24 cellular contexts compared by ENCODE assay signal in genomic region chr3:37886395-37886794, GRCh38.
"Had no signal": no experiment of that assay in that cellular context is flagged by ENCODE, and none has a peak within 500 bp of the region (broad histone marks: within the 10 kb centered on the region; RNA-seq: fewer than 3 reads in every experiment).

No MANE protein-coding gene starts in this region.

- H3K9me3 ChIP-seq: Peyer's patch, SJCRH30, SK-N-SH had no signal

- ATAC-seq: activated CD8-positive, alpha-beta T cell treated with anti-CD3 and anti-CD28 coated beads for 36 hours had no signal

- H3K27ac ChIP-seq: KMS-11, RWPE1, SJCRH30, VCaP had no signal

- H3K4me3 ChIP-seq: Peyer's patch, SJCRH30 had no signal

- H3K9me3 Mint-ChIP-seq: activated CD8-positive, alpha-beta T cell treated with anti-CD3 and anti-CD28 coated beads for 36 hours; activated naive CD4-positive, alpha-beta T cell treated with anti-CD3 and anti-CD28 coated beads, Interleukin-2, amount 50 U/mL, for 24 hours had no signal

- H3K27me3 Mint-ChIP-seq: activated CD8-positive, alpha-beta T cell treated with anti-CD3 and anti-CD28 coated beads for 36 hours; activated naive CD4-positive, alpha-beta T cell treated with anti-CD3 and anti-CD28 coated beads, Interleukin-2, amount 50 U/mL, for 24 hours had no signal

- H3K4me1 Mint-ChIP-seq: activated naive CD4-positive, alpha-beta T cell treated with anti-CD3 and anti-CD28 coated beads, Interleukin-2, amount 50 U/mL, for 24 hours had no signal

- DNase-seq: activated CD4-positive, alpha-beta T cell treated with anti-CD3 and anti-CD28 coated beads for 4 hours; activated CD8-positive, alpha-beta memory T cell treated with anti-CD3 and anti-CD28 coated beads, Interleukin-2, amount 50 U/mL, for 48 hours; activated CD8-positive, alpha-beta T cell treated with anti-CD3 and anti-CD28 coated beads for 36 hours; activated effector memory CD4-positive, alpha-beta T cell treated with Interleukin-2 at 50 U/mL for 16 hours; activated naive CD4-positive, alpha-beta T cell; activated T-cell treated with anti-CD3 and anti-CD28 coated beads, Interleukin-2, amount 50 U/mL, for 1 hour; amygdala; MV-4-11; NCI-H1092 treated with DMSO at 0.1 percent for 48 hours; NCI-H1417 treated with DMSO at 0.1 percent for 48 hours; NCI-H1694 treated with DMSO at 0.1 percent for 48 hours; NCI-H345; NCI-H510A treated with DMSO at 0.1 percent for 48 hours; NCI-H69; NK-92 treated with Interleukin-12 subunit alpha and Interleukin-12 subunit beta, amount 100 ng/mL, for 24 hours; Peyer's patch; Right ventricle myocardium superior; SJCRH30; SK-N-SH; T-helper 1 cell had no signal

- H3K4me1 ChIP-seq: Peyer's patch, SJCRH30 had no signal

- H3K36me3 ChIP-seq: Peyer's patch, SJCRH30 had no signal

- H3K36me3 Mint-ChIP-seq: activated naive CD4-positive, alpha-beta T cell treated with anti-CD3 and anti-CD28 coated beads, Interleukin-2, amount 50 U/mL, for 24 hours had no signal

- H3K27me3 ChIP-seq: Peyer's patch, SJCRH30 had no signal

- H3K27ac Mint-ChIP-seq: activated CD8-positive, alpha-beta T cell treated with anti-CD3 and anti-CD28 coated beads for 36 hours; activated naive CD4-positive, alpha-beta T cell treated with anti-CD3 and anti-CD28 coated beads, Interleukin-2, amount 50 U/mL, for 24 hours had no signal

- H3K4me3 Mint-ChIP-seq: activated CD8-positive, alpha-beta T cell treated with anti-CD3 and anti-CD28 coated beads for 36 hours; activated naive CD4-positive, alpha-beta T cell treated with anti-CD3 and anti-CD28 coated beads, Interleukin-2, amount 50 U/mL, for 24 hours had no signal
